Comparison of ENCODE assay signal across 20 cellular contexts in genomic region chr1:153852170-153852569, GRCh38.
DNase-seq lines count a peak whose midpoint lies in the region; ATAC-seq and TF ChIP-seq lines count a peak whose summit lies in the region.
"Had no signal": no experiment of that assay in that cellular context is flagged by ENCODE, and none has a peak within 500 bp of the region (broad histone marks: within the 10 kb centered on the region; RNA-seq: fewer than 3 reads in every experiment).

No MANE protein-coding gene starts in this region.

- H4K20me1 ChIP-seq in OCI-LY1 (ENCODE audit: insufficient read depth, low read length): no peaks in the 10 kb centered on the region

- peak overlapping the region; percentile 49 for H3K27ac Mint-ChIP-seq in activated naive CD4-positive, alpha-beta T cell treated with anti-CD3 and anti-CD28 coated beads, Interleukin-2, amount 10 ng/mL, durations not matched to agents 7 days and 5 days
- H3K27ac Mint-ChIP-seq in CD8-positive, alpha-beta memory T cell: peak overlapping the region in 2 of 8 donors; percentile 14 to 54

- intact Hi-C loops in left lung (cut with DNase I) (no loop called here), thyroid gland (cut with DNase I) (no loop called here)

- H2AFZ ChIP-seq in OCI-LY1 (ENCODE audit: low read length): no peak overlapping the region
- H2AFZ ChIP-seq: GM23248 had no signal

- no peak overlapping the region for H3K4me3 ChIP-seq in OCI-LY1 (ENCODE audit: low read depth, low read length, poor library complexity, severe bottlenecking)
- H3K4me3 ChIP-seq in left lung: no peak overlapping the region
- H3K4me3 ChIP-seq in thyroid gland (replicated peaks in 1 of 3): no peak overlapping the region
- no peak overlapping the region for H3K4me3 ChIP-seq in CD8-positive, alpha-beta memory T cell (ENCODE audit: low read length)
- H3K4me3 ChIP-seq: GM23248 had no signal

- H3K9me3 ChIP-seq in OCI-LY1 (ENCODE audit: low read length): no peaks in the 10 kb centered on the region
- H3K9me3 ChIP-seq in left lung: no peaks in the 10 kb centered on the region
- H3K9me3 ChIP-seq in thyroid gland: no peaks in the 10 kb centered on the region
- no peaks in the 10 kb centered on the region for H3K9me3 ChIP-seq in CD8-positive, alpha-beta memory T cell (ENCODE audit: low read length)
- H3K9me3 ChIP-seq: SK-N-SH had no signal

- H3K9me2 ChIP-seq in OCI-LY1 (ENCODE audit: low read depth, low read length): no peaks in the 10 kb centered on the region
- H3K9me2 ChIP-seq: SK-N-SH had no signal

- POLR2A ChIA-PET in CD8-positive, alpha-beta memory T cell (lab: Charles Lee): interaction anchor here (1.1 kb wide), 1 partner anchor 134 kb away, joined by 3 read pairs; the partner anchor contains the start of gene RAB13

- H3K36me3 ChIP-seq in OCI-LY1 (ENCODE audit: insufficient read depth, low read length) (peaks cover 17% of the 10 kb centered on the region; the same call in 1 of the 2 replicates), left lung (no peaks in the 10 kb centered on the region), thyroid gland (no peaks in the 10 kb centered on the region)
- peaks cover 11% of the 10 kb centered on the region for H3K36me3 ChIP-seq in CD8-positive, alpha-beta memory T cell (ENCODE audit: insufficient read depth, low read length)

- no peak overlapping the region for H3K9ac ChIP-seq in OCI-LY1 (ENCODE audit: low read length)
- H3K9ac ChIP-seq: GM23248, SK-N-SH had no signal

- peaks cover 39% of the 10 kb centered on the region for H3K36me3 Mint-ChIP-seq in activated naive CD4-positive, alpha-beta T cell treated with anti-CD3 and anti-CD28 coated beads, Interleukin-2, amount 10 ng/mL, durations not matched to agents 7 days and 5 days
- H3K36me3 Mint-ChIP-seq in CD8-positive, alpha-beta memory T cell: peaks cover 0 to 55% (median 18%) of the 10 kb centered on the region in 3 donors

- no peak overlapping the region for H3K4me3 Mint-ChIP-seq in activated naive CD4-positive, alpha-beta T cell treated with anti-CD3 and anti-CD28 coated beads, Interleukin-2, amount 10 ng/mL, durations not matched to agents 7 days and 5 days
- H3K4me3 Mint-ChIP-seq in CD8-positive, alpha-beta memory T cell: no peak overlapping the region

- no peaks in the 10 kb centered on the region for H3K27me3 Mint-ChIP-seq in activated naive CD4-positive, alpha-beta T cell treated with anti-CD3 and anti-CD28 coated beads, Interleukin-2, amount 10 ng/mL, durations not matched to agents 7 days and 5 days
- no peaks in the 10 kb centered on the region for H3K27me3 Mint-ChIP-seq in CD8-positive, alpha-beta memory T cell

- H3K27me3 ChIP-seq in OCI-LY1 (ENCODE audit: insufficient read depth, low read length) (no peaks in the 10 kb centered on the region), left lung (no peaks in the 10 kb centered on the region), thyroid gland (no peaks in the 10 kb centered on the region)
- H3K27me3 ChIP-seq in CD8-positive, alpha-beta memory T cell (ENCODE audit: insufficient read depth, low read length, poor library complexity, severe bottlenecking): no peaks in the 10 kb centered on the region

- TF ChIP-seq CTCF in OCI-LY1 (IDR thresholded peaks at IDR 0.05; ENCODE audit: low read length) (no peak), left lung (IDR thresholded peaks at IDR 0.05) (no peak), thyroid gland (IDR thresholded peaks at IDR 0.05) (no peak)

- peaks cover 18% of the 10 kb centered on the region for H3K4me1 Mint-ChIP-seq in activated naive CD4-positive, alpha-beta T cell treated with anti-CD3 and anti-CD28 coated beads, Interleukin-2, amount 10 ng/mL, durations not matched to agents 7 days and 5 days
- H3K4me1 Mint-ChIP-seq in CD8-positive, alpha-beta memory T cell: peaks cover 44 to 66% (median 59%) of the 10 kb centered on the region in 3 donors

- H3K27ac ChIP-seq in OCI-LY1 (ENCODE audit: low read depth, low read length, poor library complexity, severe bottlenecking) (peak overlapping the region; percentile 14), left lung (no peak overlapping the region), thyroid gland (peak overlapping the region in 2 of 3 donors; percentile 7 to 15)
- no peak overlapping the region for H3K27ac ChIP-seq in CD8-positive, alpha-beta memory T cell (ENCODE audit: low read depth, low read length)
- H3K27ac ChIP-seq: GM23248 had no signal

- TF ChIP-seq POLR2A in thyroid gland (IDR thresholded peaks at IDR 0.05): no peak

- no peaks in the 10 kb centered on the region for H3F3A ChIP-seq in OCI-LY1 (ENCODE audit: insufficient read depth, low read length)

- H3K79me2 ChIP-seq in OCI-LY1 (ENCODE audit: insufficient read depth, low read length): peaks cover 6% of the 10 kb centered on the region

- H3K4me1 ChIP-seq in OCI-LY1 (ENCODE audit: insufficient read depth, low read length, severe bottlenecking) (peaks cover 51% of the 10 kb centered on the region), left lung (peaks cover 0 to 28% of the 10 kb centered on the region in 2 donors), thyroid gland (peaks cover 15 to 25% of the 10 kb centered on the region in 2 donors)
- H3K4me1 ChIP-seq in CD8-positive, alpha-beta memory T cell (ENCODE audit: insufficient read depth, low read length): peaks cover 16% of the 10 kb centered on the region

- H3K4me2 ChIP-seq in OCI-LY1 (ENCODE audit: low read length): no peak overlapping the region
- H3K4me2 ChIP-seq: SK-N-SH had no signal

- H3K9me3 Mint-ChIP-seq in activated naive CD4-positive, alpha-beta T cell treated with anti-CD3 and anti-CD28 coated beads, Interleukin-2, amount 10 ng/mL, durations not matched to agents 7 days and 5 days: no peaks in the 10 kb centered on the region
- no peaks in the 10 kb centered on the region for H3K9me3 Mint-ChIP-seq in CD8-positive, alpha-beta memory T cell

- WGBS in thyroid gland, 2 donors: 93 to 98% methylated on average over 5 of the region's 5 CpGs

- CTCF ChIA-PET in activated naive CD4-positive, alpha-beta T cell treated with anti-CD3 and anti-CD28 coated beads, Interleukin-2, amount 10 ng/mL, durations not matched to agents 7 days and 5 days (lab: Charles Lee): interaction anchor here (0.6 to 1.2 kb wide), 2 partner anchors 16 to 55 kb away, joined by 3 read pairs; no protein-coding TSS in a partner anchor
- CTCF ChIA-PET in CD8-positive, alpha-beta memory T cell (lab: Charles Lee): no interaction called here

- ATAC-seq in left lung: peak; percentile 19
- ATAC-seq in left lobe of liver: no peak
- ATAC-seq in SK-N-SH treated with all-trans-retinoic acid at 6 μM for 48 hours: no peak

- no peak for DNase-seq in activated naive CD4-positive, alpha-beta T cell treated with anti-CD3 and anti-CD28 coated beads, Interleukin-2, amount 10 ng/mL, durations not matched to agents 7 days and 5 days
- no peak for DNase-seq in activated naive CD4-positive, alpha-beta T cell (lab: John Stamatoyannopoulos, UW)
- DNase-seq in left lung (no peak), thyroid gland (no peak), left lobe of liver (ENCODE audit: low spot score) (no peak)
- DNase-seq in CD8-positive, alpha-beta memory T cell: no peak
- DNase-seq: activated CD4-positive, alpha-beta T cell treated with anti-CD3 and anti-CD28 coated beads for 48 hours; activated effector memory CD4-positive, alpha-beta T cell treated with anti-CD3 and anti-CD28 coated beads, Interleukin-2, amount 50 U/mL, for 16 hours; amniotic stem cell; C1 segment of cervical spinal cord; GM23248; NCI-H1930; NCI-H345; NCI-H82; occipital lobe; SK-N-SH; stimulated activated CD4-positive, alpha-beta T cell treated with anti-CD3 and anti-CD28 coated beads, Interleukin-15, amount 100 ng/mL, for 24 hours; substantia nigra had no signal

TF ChIP-seq in SK-N-SH treated with all-trans-retinoic acid at 6 μM for 48 hours, 23 proteins besides CTCF, POLR2A, EP300 and RAD21:
- TF ChIP-seq TSHZ2 (CRISPR knock-in tag; IDR thresholded peaks at IDR 0.05) (no peak), ESRRG (CRISPR knock-in tag; IDR thresholded peaks at IDR 0.05) (no peak)

Comparison
In these comparisons a context has a peak if more than half of its experiments do, and no peak if none do; other contexts are left out.
1. H3K27ac ChIP-seq: peak in OCI-LY1 (single experiment) and thyroid gland (2 of 3); none in left lung (0 of 2) and CD8-positive, alpha-beta memory T cell (single experiment).